In genomic region chr4:38560763-38561558, GRCh38 we compare ENCODE assay signal across 9 cellular contexts.
DNase-seq lines count a peak whose midpoint lies in the region; ATAC-seq and TF ChIP-seq lines count a peak whose summit lies in the region.
"Had no signal": no experiment of that assay in that cellular context is flagged by ENCODE, and none has a peak within 500 bp of the region (broad histone marks: within the 10 kb centered on the region; RNA-seq: fewer than 3 reads in every experiment).

No MANE protein-coding gene starts in this region.

- peak; percentile 86 for ATAC-seq in GM19025 (IDR thresholded peaks at IDR 0.05; ENCODE audit: low read depth, unreplicated experiment)
- ATAC-seq in HG02885 (IDR thresholded peaks at IDR 0.05; ENCODE audit: poor library complexity, unreplicated experiment) = peak; percentile 94
- no peak for ATAC-seq in aorta (ENCODE audit: low FRiP score)
- ATAC-seq: gastroesophageal sphincter had no signal

- DNase-seq in GM10266 (ENCODE audit: extremely low spot score) (peak; percentile 58), germinal center (ENCODE audit: low spot score) (no peak), aorta (no peak), prostate gland (ENCODE audit: low spot score) (no peak), NCI-H2029 treated with DMSO at 0.1 percent for 48 hours (lab: John Stamatoyannopoulos, UW) (no peak)
- DNase-seq in activated T-cell treated with anti-CD3 and anti-CD28 coated beads, Interleukin-2, amount 50 U/mL, for 48 hours = peak; percentile 47 to 52

- H3K27me3 ChIP-seq in aorta (ENCODE audit: control insufficient read depth in 1 of 2, insufficient read depth in 2 of 2, low read length in 1 of 2) (no peaks in the 10 kb centered on the region), prostate gland (replicated peaks; ENCODE audit: insufficient read depth) (no peaks in the 10 kb centered on the region)
- H3K27me3 ChIP-seq: gastroesophageal sphincter had no signal

- WGBS in aorta, 2 donors = 89 to 91% methylated on average over 7 of the region's 7 CpGs
- WGBS in prostate gland = 79% methylated on average over 7 of the region's 7 CpGs

- peaks cover 2% of the 10 kb centered on the region in 2 donors for H3K4me1 ChIP-seq in aorta (ENCODE audit: control insufficient read depth in 1 of 2, insufficient read depth in 2 of 2, low read length in 2 of 2)
- peaks cover 10% of the 10 kb centered on the region for H3K4me1 ChIP-seq in prostate gland (replicated peaks)

- no peak for TF ChIP-seq CTCF in GM10266 (IDR thresholded peaks at IDR 0.05; ENCODE audit: control insufficient read depth, insufficient read depth, low read depth, missing control alignments)
- no peak for TF ChIP-seq CTCF in prostate gland (IDR thresholded peaks at IDR 0.05)

- H3K27ac ChIP-seq in aorta (ENCODE audit: low read depth in 1 of 2, low read length in 2 of 2) (no peak overlapping the region), prostate gland (no peak overlapping the region)
- H3K27ac ChIP-seq: gastroesophageal sphincter had no signal

- TF ChIP-seq POLR2A in prostate gland (IDR thresholded peaks at IDR 0.05) = no peak

- intact Hi-C loops in aorta (cut with DNase I) (no loop called here), prostate gland (cut with DNase I) (no loop called here)

- H3K36me3 ChIP-seq in aorta (ENCODE audit: control insufficient read depth in 1 of 2, insufficient read depth in 2 of 2, low read length in 1 of 2) (no peaks in the 10 kb centered on the region), prostate gland (no peaks in the 10 kb centered on the region)
- H3K36me3 ChIP-seq: gastroesophageal sphincter had no signal

- no peaks in the 10 kb centered on the region for H3K9me3 ChIP-seq in aorta (ENCODE audit: control insufficient read depth, low read length)
- no peaks in the 10 kb centered on the region for H3K9me3 ChIP-seq in prostate gland
- H3K9me3 ChIP-seq: gastroesophageal sphincter had no signal

- H3K4me3 ChIP-seq in aorta (ENCODE audit: low read length in 2 of 2) (no peak overlapping the region), prostate gland (no peak overlapping the region)
- H3K4me3 ChIP-seq: gastroesophageal sphincter had no signal

Comparison
In these comparisons a context has a peak if more than half of its experiments do, and no peak if none do; other contexts are left out.
1. DNase-seq: peak in GM10266 (single experiment) and activated T-cell treated with anti-CD3 and anti-CD28 coated beads, Interleukin-2, amount 50 U/mL, for 48 hours (2 of 2); none in germinal center (single experiment), aorta (0 of 2), prostate gland (single experiment) and NCI-H2029 treated with DMSO at 0.1 percent for 48 hours (single experiment).